ENCODE assay signal across 9 cellular contexts in the genomic region with DNA sequence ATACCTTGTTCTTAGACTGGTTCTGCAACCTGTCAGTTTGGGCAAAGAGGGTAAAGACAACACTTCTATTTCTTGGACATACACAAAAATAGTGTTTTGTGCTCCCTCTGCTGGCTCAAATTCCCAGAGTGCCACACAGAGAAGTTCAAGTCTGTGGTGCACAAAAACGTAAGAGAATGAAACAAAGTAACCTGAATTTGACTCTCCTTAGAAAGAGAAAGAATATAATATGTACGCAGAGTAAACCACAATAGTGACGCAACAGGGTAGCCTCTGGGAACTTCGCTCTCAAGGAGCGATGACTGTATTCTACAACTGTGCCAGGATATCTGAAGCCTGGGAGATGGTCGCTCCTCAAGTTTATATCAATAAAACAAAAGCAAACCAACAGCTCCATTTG. TPM values are rescaled to one million over a fixed set of nuclear protein-coding genes. Genes with fewer than 3 reads are reported as not detected.
DNase-seq lines count a peak whose midpoint lies in the region; ATAC-seq and TF ChIP-seq lines count a peak whose summit lies in the region.
"Had no signal": no experiment of that assay in that cellular context is flagged by ENCODE, and none has a peak within 500 bp of the region (broad histone marks: within the 10 kb centered on the region; RNA-seq: fewer than 3 reads in every experiment).

No MANE protein-coding gene starts in this region.

- peaks cover 6% of the 10 kb centered on the region for H3K36me3 ChIP-seq in Caco-2 (ENCODE audit: control insufficient read depth, insufficient read depth, low read length)

- no peaks in the 10 kb centered on the region for H3K4me1 Mint-ChIP-seq in Caco-2 (ENCODE audit: low read depth, unreplicated experiment)
- peaks cover 4% of the 10 kb centered on the region for H3K4me1 Mint-ChIP-seq in activated CD8-positive, alpha-beta T cell treated with anti-CD3 and anti-CD28 coated beads, Interleukin-2, amount 10 ng/mL, durations not matched to agents 7 days and 5 days (ENCODE audit: low read depth)
- peaks cover 15% of the 10 kb centered on the region for H3K4me1 Mint-ChIP-seq in activated naive CD8-positive, alpha-beta T cell treated with anti-CD3 and anti-CD28 coated beads, Interleukin-2, amount 50 U/mL, for 24 hours
- H3K4me1 Mint-ChIP-seq: T-helper 17 cell had no signal

- no peak for ATAC-seq in activated CD8-positive, alpha-beta T cell treated with anti-CD3 and anti-CD28 coated beads, Interleukin-2, amount 10 ng/mL, durations not matched to agents 7 days and 5 days
- ATAC-seq in HG03439 (IDR thresholded peaks at IDR 0.05; ENCODE audit: unreplicated experiment): no peak
- ATAC-seq in activated naive CD8-positive, alpha-beta T cell treated with anti-CD3 and anti-CD28 coated beads, Interleukin-2, amount 50 U/mL, for 24 hours: no peak
- ATAC-seq: T-helper 17 cell had no signal

- H3K4me1 ChIP-seq in Caco-2: no peaks in the 10 kb centered on the region

- no peaks in the 10 kb centered on the region for H3K9me3 ChIP-seq in Caco-2

- H3K9me3 Mint-ChIP-seq in Caco-2 (ENCODE audit: unreplicated experiment): no peaks in the 10 kb centered on the region
- no peaks in the 10 kb centered on the region for H3K9me3 Mint-ChIP-seq in activated CD8-positive, alpha-beta T cell treated with anti-CD3 and anti-CD28 coated beads, Interleukin-2, amount 10 ng/mL, durations not matched to agents 7 days and 5 days (ENCODE audit: insufficient read depth)
- H3K9me3 Mint-ChIP-seq in activated naive CD8-positive, alpha-beta T cell treated with anti-CD3 and anti-CD28 coated beads, Interleukin-2, amount 50 U/mL, for 24 hours: no peaks in the 10 kb centered on the region

- H3K4me3 ChIP-seq in Caco-2 (ENCODE audit: low read depth, low read length): no peak overlapping the region

- POLR2A ChIA-PET in Caco-2 (lab: Charles Lee): no interaction called here
- POLR2A ChIA-PET in activated CD8-positive, alpha-beta T cell treated with anti-CD3 and anti-CD28 coated beads, Interleukin-2, amount 10 ng/mL, durations not matched to agents 7 days and 5 days (lab: Charles Lee): no interaction called here

- TF ChIP-seq CTCF in Caco-2 (IDR thresholded peaks at IDR 0.05; ENCODE audit: insufficient read depth in 1 of 2, low read depth in 1 of 2, low read length in 1 of 2, severe bottlenecking in 1 of 2, unreplicated experiment in 1 of 2): peak; percentile 50 to 52

- H3K4me3 Mint-ChIP-seq in Caco-2 (ENCODE audit: unreplicated experiment): no peak overlapping the region
- H3K4me3 Mint-ChIP-seq in activated CD8-positive, alpha-beta T cell treated with anti-CD3 and anti-CD28 coated beads, Interleukin-2, amount 10 ng/mL, durations not matched to agents 7 days and 5 days: no peak overlapping the region
- no peak overlapping the region for H3K4me3 Mint-ChIP-seq in activated naive CD8-positive, alpha-beta T cell treated with anti-CD3 and anti-CD28 coated beads, Interleukin-2, amount 50 U/mL, for 24 hours
- H3K4me3 Mint-ChIP-seq: T-helper 17 cell had no signal

- intact Hi-C loops in Caco-2 (cut with micrococcal nuclease; ENCODE audit: unreplicated experiment): loop anchor here (2.0 kb wide), 1 partner anchor 240 kb away; a partner anchor contains a TSS

- DNase-seq in Caco-2 (peak in 1 of 2 experiments; percentile 43), HT-29 (ENCODE audit: low spot score) (peak; percentile 49), lung microvascular endothelial cell (ENCODE audit: low read depth in 2 of 2) (peak; percentile 16 to 48), SKM-1 (lab: John Stamatoyannopoulos, UW; ENCODE audit: unreplicated experiment) (no peak), NCI-H226 (no peak)
- DNase-seq in activated CD8-positive, alpha-beta T cell treated with anti-CD3 and anti-CD28 coated beads, Interleukin-2, amount 10 ng/mL, durations not matched to agents 7 days and 5 days: peak; percentile 39
- no peak for DNase-seq in activated naive CD8-positive, alpha-beta T cell treated with anti-CD3 and anti-CD28 coated beads, Interleukin-2, amount 50 U/mL, for 24 hours
- DNase-seq: T-helper 17 cell had no signal

- no peaks in the 10 kb centered on the region for H3K27me3 Mint-ChIP-seq in Caco-2 (ENCODE audit: insufficient read depth, unreplicated experiment)
- no peaks in the 10 kb centered on the region for H3K27me3 Mint-ChIP-seq in activated CD8-positive, alpha-beta T cell treated with anti-CD3 and anti-CD28 coated beads, Interleukin-2, amount 10 ng/mL, durations not matched to agents 7 days and 5 days (ENCODE audit: low read depth)
- no peaks in the 10 kb centered on the region for H3K27me3 Mint-ChIP-seq in activated naive CD8-positive, alpha-beta T cell treated with anti-CD3 and anti-CD28 coated beads, Interleukin-2, amount 50 U/mL, for 24 hours
- H3K27me3 Mint-ChIP-seq: T-helper 17 cell had no signal

- H3K36me3 Mint-ChIP-seq in Caco-2 (ENCODE audit: insufficient read depth, unreplicated experiment): peaks cover 68% of the 10 kb centered on the region
- peaks cover 19% of the 10 kb centered on the region for H3K36me3 Mint-ChIP-seq in activated CD8-positive, alpha-beta T cell treated with anti-CD3 and anti-CD28 coated beads, Interleukin-2, amount 10 ng/mL, durations not matched to agents 7 days and 5 days (ENCODE audit: low read depth)
- peaks cover 51% of the 10 kb centered on the region for H3K36me3 Mint-ChIP-seq in activated naive CD8-positive, alpha-beta T cell treated with anti-CD3 and anti-CD28 coated beads, Interleukin-2, amount 50 U/mL, for 24 hours (ENCODE audit: low read depth)

- CTCF ChIA-PET in Caco-2 (lab: Charles Lee): no interaction called here
- CTCF ChIA-PET in activated CD8-positive, alpha-beta T cell treated with anti-CD3 and anti-CD28 coated beads, Interleukin-2, amount 10 ng/mL, durations not matched to agents 7 days and 5 days (lab: Charles Lee): interaction anchor here (0.7 to 1.6 kb wide), 4 partner anchors 10 to 251 kb away, joined by 3 to 7 read pairs (median 4); a partner anchor contains a TSS

- no peak overlapping the region for H3K27ac Mint-ChIP-seq in Caco-2 (ENCODE audit: unreplicated experiment)
- H3K27ac Mint-ChIP-seq in activated CD8-positive, alpha-beta T cell treated with anti-CD3 and anti-CD28 coated beads, Interleukin-2, amount 10 ng/mL, durations not matched to agents 7 days and 5 days: no peak overlapping the region
- H3K27ac Mint-ChIP-seq in activated naive CD8-positive, alpha-beta T cell treated with anti-CD3 and anti-CD28 coated beads, Interleukin-2, amount 50 U/mL, for 24 hours: no peak overlapping the region
- H3K27ac Mint-ChIP-seq: T-helper 17 cell had no signal

- no TSS peak for BruUV-seq in Caco-2 (replicated peaks; lab: Mats Ljungman, UMichigan)

- no peaks in the 10 kb centered on the region for H3K27me3 ChIP-seq in Caco-2 (replicated peaks; ENCODE audit: control insufficient read depth, insufficient read depth, low read length)

RNA-seq across cellular contexts. Expression of a gene that starts 18.5 kb away (rescaled TPM):
- 23.1 and 24.3 TPM in 2 replicates for total RNA-seq in Caco-2 (2022)
- total RNA-seq in HT-29 (2014; rRNA removed; shearing (Covaris generic)): 15.1 and 19.2 TPM in 2 replicates
- total RNA-seq in activated CD8-positive, alpha-beta T cell treated with anti-CD3 and anti-CD28 coated beads, Interleukin-2, amount 10 ng/mL, durations not matched to agents 7 days and 5 days: 10 to 100 TPM; 12.6 to 13.2 TPM
- total RNA-seq in lung microvascular endothelial cell: 5.7 and 9.1 TPM in 2 replicates

RNA-seq across cellular contexts. Expression of a gene that starts 19.0 kb away (rescaled TPM):
- total RNA-seq in Caco-2 (2022) (23.6 and 24.1 TPM in 2 replicates), lung microvascular endothelial cell (9.4 and 9.9 TPM in 2 replicates)
- 24.5 and 26.3 TPM in 2 replicates for total RNA-seq in HT-29 (2014; rRNA removed; shearing (Covaris generic))
- total RNA-seq in activated CD8-positive, alpha-beta T cell treated with anti-CD3 and anti-CD28 coated beads, Interleukin-2, amount 10 ng/mL, durations not matched to agents 7 days and 5 days: 10 to 100 TPM; 12.2 to 13.0 TPM

Comparison
In these comparisons a context has a peak if more than half of its experiments do, and no peak if none do; other contexts are left out.
1. DNase-seq: peak in HT-29 (single experiment), activated CD8-positive, alpha-beta T cell treated with anti-CD3 and anti-CD28 coated beads, Interleukin-2, amount 10 ng/mL, durations not matched to agents 7 days and 5 days (single experiment) and lung microvascular endothelial cell (2 of 2); none in SKM-1 (single experiment), NCI-H226 (single experiment) and activated naive CD8-positive, alpha-beta T cell treated with anti-CD3 and anti-CD28 coated beads, Interleukin-2, amount 50 U/mL, for 24 hours (single experiment).